Comparison of ENCODE assay signal across 13 cellular contexts in genomic region chr1:197320991-197321531, GRCh38. TPM values are rescaled to one million over a fixed set of nuclear protein-coding genes. Genes with fewer than 3 reads are reported as not detected.
A peak's percentile ranks its signal among the peaks of the same experiment; 100 is the strongest.
DNase-seq lines count a peak whose midpoint lies in the region; ATAC-seq lines count a peak whose summit lies in the region.
"Had no signal": no experiment of that assay in that cellular context is flagged by ENCODE, and none has a peak within 500 bp of the region (broad histone marks: within the 10 kb centered on the region; RNA-seq: fewer than 3 reads in every experiment).

No MANE protein-coding gene starts in this region.

- H3K4me3 ChIP-seq in skeletal muscle cell (ENCODE audit: low read depth, low read length) = no peak overlapping the region
- H3K4me3 ChIP-seq: cardiac muscle cell, transverse colon had no signal

- DNase-seq in EH (ENCODE audit: low read depth) (peak; percentile 77), UCSD-AML1 (lab: John Stamatoyannopoulos, UW; ENCODE audit: unreplicated experiment) (peak; percentile 1), fibroblast of the conjunctiva (ENCODE audit: low read depth) (peak; percentile 82), skeletal muscle cell (ENCODE audit: low read depth) (peak; percentile 96), NCI-H345 treated with DMSO at 0.1 percent for 48 hours (lab: John Stamatoyannopoulos, UW; ENCODE audit: unreplicated experiment) (no peak), NOMO-1 (lab: John Stamatoyannopoulos, UW; ENCODE audit: unreplicated experiment in 2 of 2) (no peak), cerebellum (ENCODE audit: low spot score) (no peak)
- DNase-seq: DMS 273 treated with DMSO at 0.1 percent for 48 hours; NCI-H774; stimulated activated CD4-positive, alpha-beta T cell treated with anti-CD3 and anti-CD28 coated beads, Interleukin-2, amount 100 ng/mL, for 48 hours; transverse colon had no signal

- ATAC-seq in HG03196 (IDR thresholded peaks at IDR 0.05; ENCODE audit: unreplicated experiment) = no peak

RNA-seq across cellular contexts. Expression of gene CRB1, which starts 53.0 kb away (rescaled TPM):
- total RNA-seq in cerebellum = 22.8 TPM

Comparison
In these comparisons a context has a peak if more than half of its experiments do, and no peak if none do; other contexts are left out.
1. DNase-seq: peak in EH (single experiment), UCSD-AML1 (single experiment), fibroblast of the conjunctiva (single experiment) and skeletal muscle cell (single experiment); none in NCI-H345 treated with DMSO at 0.1 percent for 48 hours (single experiment), NOMO-1 (0 of 2) and cerebellum (single experiment).